Comparison of ENCODE assay signal across 11 cellular contexts in genomic region chr9:121367651-121368510, GRCh38. TPM values are rescaled to one million over a fixed set of nuclear protein-coding genes. Genes with fewer than 3 reads are reported as not detected.
DNase-seq lines count a peak whose midpoint lies in the region; ATAC-seq and TF ChIP-seq lines count a peak whose summit lies in the region.
"Had no signal": no experiment of that assay in that cellular context is flagged by ENCODE, and none has a peak within 500 bp of the region (broad histone marks: within the 10 kb centered on the region; RNA-seq: fewer than 3 reads in every experiment).

No MANE protein-coding gene starts in this region.

- peak overlapping the region; percentile 79 for H3K27ac ChIP-seq in GM23338 (ENCODE audit: low read depth)
- H3K27ac ChIP-seq in SK-N-MC, result peak overlapping the region; percentile 82
- peak overlapping the region; percentile 91 to 99 (median 96) for H3K27ac ChIP-seq in sigmoid colon

- H3K27me3 ChIP-seq in GM23338 (ENCODE audit: insufficient read depth) (peaks cover 10% of the 10 kb centered on the region), sigmoid colon (no peaks in the 10 kb centered on the region)

- peak; percentile 51 for DNase-seq in GM23338 (ENCODE audit: low spot score)
- DNase-seq in SK-N-MC (ENCODE audit: low read depth, low spot score), result no peak
- no peak for DNase-seq in fibroblast of pulmonary artery (ENCODE audit: low read depth)
- DNase-seq in sigmoid colon, result no peak
- DNase-seq in superior temporal gyrus (ENCODE audit: extremely low spot score), result no peak
- no peak for DNase-seq in COLO829 (ENCODE audit: low spot score)
- DNase-seq in NK-92 treated with Interleukin-12 subunit alpha and Interleukin-12 subunit beta, amount 100 ng/mL, for 24 hours (lab: John Stamatoyannopoulos, UW), result no peak
- DNase-seq: activated gamma-delta T cell, NCI-H1417 treated with DMSO at 0.1 percent for 48 hours, retina had no signal

- TF ChIP-seq CTCF in GM23338 (conservative IDR thresholded peaks at IDR 0.05; ENCODE audit: low read depth in 2 of 2) (no peak), fibroblast of pulmonary artery (IDR thresholded peaks at IDR 0.05; ENCODE audit: low read length, missing control alignments) (no peak), sigmoid colon (IDR thresholded peaks at IDR 0.05) (no peak)

- WGBS in sigmoid colon, 2 donors, result 27 to 46% methylated on average over 4 of the region's 4 CpGs

- H3K9me3 Mint-ChIP-seq in GM23338, result peaks cover 8% of the 10 kb centered on the region

- no peak for TF ChIP-seq POLR2A in sigmoid colon (IDR thresholded peaks at IDR 0.05)

- H3K4me3 Mint-ChIP-seq in GM23338, result peak overlapping the region; percentile 24; the same call in 1 of the 3 replicates

- H3K4me3 ChIP-seq in GM23338 (peak overlapping the region; percentile 64), SK-N-MC (peak overlapping the region; percentile 56), fibroblast of pulmonary artery (replicated peaks; ENCODE audit: low read depth, low read length) (peak overlapping the region; percentile 70), sigmoid colon (peak overlapping the region; percentile 59 to 82 (median 78))

- H3K36me3 ChIP-seq in GM23338 (ENCODE audit: insufficient read depth), result no peaks in the 10 kb centered on the region
- no peaks in the 10 kb centered on the region for H3K36me3 ChIP-seq in SK-N-MC (ENCODE audit: insufficient read depth, low read length)
- H3K36me3 ChIP-seq in sigmoid colon, result peaks cover 0 to 16% (median 0%) of the 10 kb centered on the region in 4 donors

- H3K79me2 ChIP-seq in GM23338 (replicated peaks; ENCODE audit: insufficient read depth), result peaks cover 21% of the 10 kb centered on the region

- peaks cover 31% of the 10 kb centered on the region for H3K27me3 Mint-ChIP-seq in GM23338 (ENCODE audit: insufficient read depth, low read depth, poor library complexity)

- H3K9me2 ChIP-seq in GM23338 (ENCODE audit: insufficient read depth), result no peaks in the 10 kb centered on the region

- no peak overlapping the region for H2AFZ ChIP-seq in GM23338

- H3K4me2 ChIP-seq in GM23338, result peak overlapping the region; percentile 53

- H3K4me1 Mint-ChIP-seq in GM23338, result peaks cover 22% of the 10 kb centered on the region

- H3K27ac Mint-ChIP-seq in GM23338, result no peak overlapping the region; the same call in 1 of the 2 replicates

- TF ChIP-seq EP300 in sigmoid colon (IDR thresholded peaks at IDR 0.05), result peak in 3 of 4 donors; percentile 59 to 79 (median 71)

- peak overlapping the region; percentile 22 for H3K9ac ChIP-seq in SK-N-MC (ENCODE audit: insufficient read length)

- no peaks in the 10 kb centered on the region for H4K20me1 ChIP-seq in GM23338 (replicated peaks; ENCODE audit: insufficient read depth)

- no peak for ATAC-seq in GM23338
- ATAC-seq in HG02840 (IDR thresholded peaks at IDR 0.05; ENCODE audit: low FRiP score, unreplicated experiment), result no peak

- H3K36me3 Mint-ChIP-seq in GM23338 (ENCODE audit: low read depth), result peaks cover 5% of the 10 kb centered on the region; the same call in 2 of the 3 replicates

- intact Hi-C loops in sigmoid colon (cut with DNase I), result no loop called here

- H3K4me1 ChIP-seq in GM23338 (ENCODE audit: insufficient read depth), result peaks cover 22% of the 10 kb centered on the region
- peaks cover 0 to 83% (median 73%) of the 10 kb centered on the region in 4 donors for H3K4me1 ChIP-seq in sigmoid colon

- H3F3A ChIP-seq in GM23338 (replicated peaks; ENCODE audit: low read depth), result no peaks in the 10 kb centered on the region

- H3K9me3 ChIP-seq in SK-N-MC (ENCODE audit: low read depth, low read length), result no peaks in the 10 kb centered on the region
- no peaks in the 10 kb centered on the region for H3K9me3 ChIP-seq in sigmoid colon

TF ChIP-seq in GM23338, 12 proteins besides CTCF, POLR2A, EP300 and RAD21:
- no peak for TF ChIP-seq POLR2AphosphoS5 (IDR thresholded peaks at IDR 0.05; ENCODE audit: low read depth)
- TF ChIP-seq ETS1 (IDR thresholded peaks at IDR 0.05), result no peak
- TF ChIP-seq ZNF462 (CRISPR knock-in tag; IDR thresholded peaks at IDR 0.05), result no peak
- TF ChIP-seq EZH2phosphoT487 (IDR thresholded peaks at IDR 0.05; ENCODE audit: unreplicated experiment), result no peak
- peak; percentile 14; the same call in 1 of the 2 replicates for TF ChIP-seq NANOG (IDR thresholded peaks at IDR 0.05; ENCODE audit: borderline replicate concordance)

RNA-seq across cellular contexts. Expression of gene STOM, which starts 2.2 kb away (rescaled TPM):
- total RNA-seq in GM23338 (2014; rRNA removed; shearing (Covaris generic)), result 51.1 and 61.0 TPM in 2 replicates
- polyA plus RNA-seq in GM23338 (2016; fragmentation: Nextera tagmentation; extraction: Ambion mirVana) (29.4 and 30.4 TPM in 2 replicates), sigmoid colon (100 to 1,000 TPM in 1 of 3 donors, 10 to 100 TPM in 2; 22.8 to 140 (median 44.6) TPM)
- total RNA-seq in sigmoid colon, result 100 to 1,000 TPM; 303 to 609 (median 321) TPM
